In genomic region chr1:153727463-153728304, GRCh38 we compare ENCODE assay signal across 8 cellular contexts. TPM values are rescaled to one million over a fixed set of nuclear protein-coding genes. Genes with fewer than 3 reads are reported as not detected.
DNase-seq lines count a peak whose midpoint lies in the region; ATAC-seq lines count a peak whose summit lies in the region.

Gene INTS3 (plus strand): TSS chr1:153728050. CDS start chr1:153728635, 585 bp downstream.

- DNase-seq in AG20443 (ENCODE audit: low spot score), result peak; percentile 99
- peak; percentile 100 for DNase-seq in NCI-H460 (ENCODE audit: extremely low read depth, low read depth)
- DNase-seq in activated CD4-positive, CD25-positive, alpha-beta regulatory T cell treated with anti-CD3 and anti-CD28 coated beads, Interleukin-2, amount 50 U/mL, for 72 hours, result peak; percentile 97
- peak; percentile 97 to 99 for DNase-seq in cerebellar nuclear complex (lab: John Stamatoyannopoulos, UW)
- peak; percentile 100 for DNase-seq in islet precursor cell
- peak; percentile 98 to 100 (median 98) for DNase-seq in stimulated activated CD4-positive, alpha-beta T cell treated with anti-CD3 and anti-CD28 coated beads, Interleukin-12 subunit alpha, Interleukin-12 subunit beta, amount 100 ng/mL, for 48 hours (ENCODE audit: low read depth in 2 of 3, low spot score in 1 of 3)

- ATAC-seq in GM19043 (IDR thresholded peaks at IDR 0.05; ENCODE audit: low read depth, unreplicated experiment) (peak; percentile 96), HG03378 (IDR thresholded peaks at IDR 0.05; ENCODE audit: unreplicated experiment) (peak; percentile 87)

RNA-seq across cellular contexts. Expression of gene INTS3, which starts in this region (rescaled TPM):
- total RNA-seq in NCI-H460 (2014; rRNA removed; shearing (Covaris generic)), result 36.3 and 46.6 TPM in 2 replicates
- 55.3 and 55.4 TPM in 2 replicates for polyA plus RNA-seq in NCI-H460 (2014; cell fraction: nucleus; rRNA removed)

Comparison
In these comparisons a context has a peak if more than half of its experiments do, and no peak if none do; other contexts are left out.
1. Peak in every context shown above with its lines: DNase-seq and ATAC-seq.